In genomic region chr1:92859400-92860039, GRCh38 we compare ENCODE assay signal across 10 cellular contexts. TPM values are rescaled to one million over a fixed set of nuclear protein-coding genes. Genes with fewer than 3 reads are reported as not detected.
DNase-seq lines count a peak whose midpoint lies in the region; ATAC-seq and TF ChIP-seq lines count a peak whose summit lies in the region.
"Had no signal": no experiment of that assay in that cellular context is flagged by ENCODE, and none has a peak within 500 bp of the region (broad histone marks: within the 10 kb centered on the region; RNA-seq: fewer than 3 reads in every experiment).

No MANE protein-coding gene starts in this region.

- no peak for TF ChIP-seq EP300 in transverse colon (IDR thresholded peaks at IDR 0.05; ENCODE audit: low read depth)

- H3K27ac ChIP-seq in left lung, result no peak overlapping the region
- peak overlapping the region; percentile 19 to 63 (median 40) for H3K27ac ChIP-seq in transverse colon

- no peaks in the 10 kb centered on the region for H3K27me3 ChIP-seq in left lung
- H3K27me3 ChIP-seq in transverse colon, result no peaks in the 10 kb centered on the region

- H3K4me3 Mint-ChIP-seq in activated naive CD4-positive, alpha-beta T cell treated with anti-CD3 and anti-CD28 coated beads, Interleukin-2, amount 10 ng/mL, durations not matched to agents 7 days and 5 days, result peak overlapping the region; percentile 41
- H3K4me3 Mint-ChIP-seq: brain, H9 had no signal

- peak overlapping the region; percentile 56 for H3K27ac Mint-ChIP-seq in activated naive CD4-positive, alpha-beta T cell treated with anti-CD3 and anti-CD28 coated beads, Interleukin-2, amount 10 ng/mL, durations not matched to agents 7 days and 5 days
- peak overlapping the region; percentile 0 to 69 for H3K27ac Mint-ChIP-seq in activated naive CD4-positive, alpha-beta T cell treated with anti-CD3 and anti-CD28 coated beads, Interleukin-2, amount 50 U/mL, for 72 hours
- H3K27ac Mint-ChIP-seq: H9 had no signal

- peaks cover 0 to 3% of the 10 kb centered on the region in 2 donors for H3K9me3 ChIP-seq in left lung
- H3K9me3 ChIP-seq in transverse colon, result no peaks in the 10 kb centered on the region

- no peak for TF ChIP-seq POLR2A in transverse colon (IDR thresholded peaks at IDR 0.05)

- H3K9me3 Mint-ChIP-seq in activated naive CD4-positive, alpha-beta T cell treated with anti-CD3 and anti-CD28 coated beads, Interleukin-2, amount 10 ng/mL, durations not matched to agents 7 days and 5 days, result no peaks in the 10 kb centered on the region
- no peaks in the 10 kb centered on the region for H3K9me3 Mint-ChIP-seq in activated naive CD4-positive, alpha-beta T cell treated with anti-CD3 and anti-CD28 coated beads, Interleukin-2, amount 50 U/mL, for 72 hours
- H3K9me3 Mint-ChIP-seq: H9 had no signal

- H3K4me3 ChIP-seq in left lung, result peak overlapping the region in 1 of 2 donors; percentile 8
- peak overlapping the region in 3 of 4 donors; percentile 10 to 13 (median 12) for H3K4me3 ChIP-seq in transverse colon

- peaks cover 13% of the 10 kb centered on the region for H3K36me3 Mint-ChIP-seq in activated naive CD4-positive, alpha-beta T cell treated with anti-CD3 and anti-CD28 coated beads, Interleukin-2, amount 10 ng/mL, durations not matched to agents 7 days and 5 days
- H3K36me3 Mint-ChIP-seq in activated naive CD4-positive, alpha-beta T cell treated with anti-CD3 and anti-CD28 coated beads, Interleukin-2, amount 50 U/mL, for 72 hours, result peaks cover 0 to 13% of the 10 kb centered on the region in 2 donors
- H3K36me3 Mint-ChIP-seq: brain had no signal

- TF ChIP-seq CTCF in left lung (IDR thresholded peaks at IDR 0.05) (no peak), transverse colon (IDR thresholded peaks at IDR 0.05) (no peak)

- H3K27me3 Mint-ChIP-seq in activated naive CD4-positive, alpha-beta T cell treated with anti-CD3 and anti-CD28 coated beads, Interleukin-2, amount 10 ng/mL, durations not matched to agents 7 days and 5 days, result no peaks in the 10 kb centered on the region
- H3K27me3 Mint-ChIP-seq: brain had no signal

- peak; percentile 24 to 32 for ATAC-seq in activated naive CD4-positive, alpha-beta T cell treated with anti-CD3 and anti-CD28 coated beads, Interleukin-2, amount 50 U/mL, for 72 hours
- ATAC-seq in left lung (peak; percentile 33), HG03280 (IDR thresholded peaks at IDR 0.05; ENCODE audit: unreplicated experiment) (no peak), HG03354 (IDR thresholded peaks at IDR 0.05; ENCODE audit: poor library complexity, severe bottlenecking, unreplicated experiment) (no peak)

- peaks cover 32% of the 10 kb centered on the region for H3K4me1 Mint-ChIP-seq in activated naive CD4-positive, alpha-beta T cell treated with anti-CD3 and anti-CD28 coated beads, Interleukin-2, amount 10 ng/mL, durations not matched to agents 7 days and 5 days

- DNase-seq in activated naive CD4-positive, alpha-beta T cell treated with anti-CD3 and anti-CD28 coated beads, Interleukin-2, amount 10 ng/mL, durations not matched to agents 7 days and 5 days, result no peak
- DNase-seq in activated naive CD4-positive, alpha-beta T cell treated with anti-CD3 and anti-CD28 coated beads, Interleukin-2, amount 50 U/mL, for 16 hours, result no peak
- DNase-seq in activated naive CD4-positive, alpha-beta T cell treated with anti-CD3 and anti-CD28 coated beads, Interleukin-2, amount 50 U/mL, for 72 hours (ENCODE audit: low spot score in 2 of 2), result no peak
- DNase-seq in left lung (no peak), transverse colon (no peak), ACHN (no peak)
- DNase-seq: H9 had no signal

- CTCF ChIA-PET in activated naive CD4-positive, alpha-beta T cell treated with anti-CD3 and anti-CD28 coated beads, Interleukin-2, amount 10 ng/mL, durations not matched to agents 7 days and 5 days (lab: Charles Lee), result interaction anchor here (0.6 to 5.1 kb wide), 36 partner anchors 9 to 203 kb away, joined by 3 to 142 read pairs (median 4); partner anchors contain the start of gene DIPK1A

- H3K36me3 ChIP-seq in left lung, result no peaks in the 10 kb centered on the region
- H3K36me3 ChIP-seq in transverse colon, result no peaks in the 10 kb centered on the region

- in situ Hi-C loops in transverse colon (cut with MboI; ENCODE audit: low pct_ligation_motif_present in 1 of 4, low pct_unique_long_range_greater_than_20kb in 1 of 4, low sequenced_read_pairs in 3 of 4), result loop anchor here (5.0 to 10.0 kb wide), 2 partner anchors 133 to 135 kb away; no protein-coding TSS in a partner anchor
- in situ Hi-C loops in ACHN (cut with HindIII; ENCODE audit: low pct_ligation_motif_present, low pct_unique_long_range_greater_than_20kb, low sequenced_read_pairs), result no loop called here

- H3K4me1 ChIP-seq in left lung, result peaks cover 0 to 6% of the 10 kb centered on the region in 2 donors
- H3K4me1 ChIP-seq in transverse colon, result peaks cover 0 to 20% (median 12%) of the 10 kb centered on the region in 4 donors

- 49 to 55% methylated on average over 6 to 7 of the region's 7 CpGs for WGBS in transverse colon (ENCODE audit: low coverage in 1 of 2), 2 donors

- intact Hi-C loops in left lung (cut with DNase I) (loop anchor here in 1 of 2 donors (1.0 kb wide), 1 partner anchor 135 kb away; no protein-coding TSS in a partner anchor), transverse colon (cut with DNase I; ENCODE audit: low total_unique reads) (loop anchor here (5.0 to 10.0 kb wide), 2 partner anchors 105 to 133 kb away; partner anchors contain the start of gene DIPK1A)

RNA-seq across cellular contexts. Expression of gene RPL5, which starts 27.7 kb away (rescaled TPM):
- 1,000 to 10,000 TPM; 1,289 to 1,743 TPM for total RNA-seq in activated naive CD4-positive, alpha-beta T cell treated with anti-CD3 and anti-CD28 coated beads, Interleukin-2, amount 50 U/mL, for 72 hours
- total RNA-seq in left lung, result 100 to 1,000 TPM; 695 to 747 TPM
- total RNA-seq in transverse colon, result 1,000 to 10,000 TPM in 3 of 4 donors, 100 to 1,000 TPM in 1; 360 to 1,369 (median 1,157) TPM

Comparison
In these comparisons a context has a peak if more than half of its experiments do, and no peak if none do; other contexts are left out.
1. ATAC-seq: peak in activated naive CD4-positive, alpha-beta T cell treated with anti-CD3 and anti-CD28 coated beads, Interleukin-2, amount 50 U/mL, for 72 hours (2 of 2) and left lung (single experiment); none in HG03280 (single experiment) and HG03354 (single experiment).
2. H3K27ac ChIP-seq: peak in transverse colon (4 of 4); none in left lung (0 of 2).